9 cellular contexts compared by ENCODE assay signal in the genomic region with DNA sequence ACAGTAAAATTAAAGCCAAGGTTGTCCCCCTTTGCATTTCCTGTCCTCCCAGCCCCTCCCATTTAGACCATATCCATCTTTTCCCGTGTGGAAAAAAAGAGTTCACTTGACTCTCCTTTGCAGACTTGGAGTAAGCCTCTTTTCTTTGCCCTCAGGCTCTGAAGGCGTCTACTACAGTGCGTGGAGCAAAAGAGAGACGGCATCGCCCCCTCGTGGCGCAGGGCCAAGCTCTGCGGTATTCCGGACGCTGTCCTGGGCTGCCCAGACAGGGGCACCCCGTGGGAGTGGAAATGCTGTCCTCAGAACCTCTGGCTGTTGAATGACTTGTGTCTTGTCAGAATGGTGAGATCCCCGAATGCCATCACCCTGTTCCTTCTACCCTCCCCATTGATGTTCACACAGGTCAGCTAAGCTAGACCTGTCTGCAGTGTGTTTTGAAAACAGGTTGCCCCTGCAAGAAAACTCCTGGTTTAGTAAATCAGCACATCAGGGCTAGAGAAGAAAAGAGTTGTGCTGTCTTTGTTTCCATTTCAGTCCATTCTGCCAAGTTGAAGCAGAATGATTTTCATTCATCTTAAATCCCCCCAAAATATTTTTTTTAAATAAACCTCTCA. TPM values are rescaled to one million over a fixed set of nuclear protein-coding genes. Genes with fewer than 3 reads are reported as not detected.
DNase-seq lines count a peak whose midpoint lies in the region; ATAC-seq, FAIRE-seq and TF ChIP-seq lines count a peak whose summit lies in the region.
"Had no signal": no experiment of that assay in that cellular context is flagged by ENCODE, and none has a peak within 500 bp of the region (broad histone marks: within the 10 kb centered on the region; RNA-seq: fewer than 3 reads in every experiment).

No MANE protein-coding gene starts in this region.

- H3K36me3 Mint-ChIP-seq in stimulated activated naive B cell treated with anti-CD40 and anti-IgM and Interleukin-4, amounts not matched to agents 10 μg/mL and 1 μg/mL and 100 μg/mL, for 72 hours: no peaks in the 10 kb centered on the region

- POLR2A ChIA-PET in H1 (lab: Charles Lee; ENCODE audit: partially characterized antibody): interaction anchor here (1.0 kb wide), 1 partner anchor 167 kb away, joined by 3 read pairs; no protein-coding TSS in a partner anchor

- no peak overlapping the region; the same call in 1 of the 2 replicates for H2BK5ac ChIP-seq in H1 (ENCODE audit: low read depth, low read length)

- H3K79me2 ChIP-seq in H1 (ENCODE audit: control insufficient read depth in 1 of 2, insufficient read depth in 2 of 2, low read length in 2 of 2): no peaks in the 10 kb centered on the region

- peaks cover 0 to 6% (median 0%) of the 10 kb centered on the region in 4 experiments; a peak in 3 of 7 replicates for H3K4me1 ChIP-seq in H1 (replicated peaks in 1 of 4; ENCODE audit: control insufficient read depth in 3 of 4, insufficient read depth in 4 of 4, low read length in 3 of 4)

- H2BK20ac ChIP-seq in H1 (ENCODE audit: low read length): 0 out of 2 replicates have a peak overlapping the region, but pooled peaks have one; percentile 72

- no peaks in the 10 kb centered on the region for H3K79me1 ChIP-seq in H1 (ENCODE audit: low read depth, low read length)

- whole genome bisulfite sequencing in H1 (ENCODE audit: extremely low coverage in 1 of 2, insufficient coverage in 1 of 2, insufficient read length in 1 of 2, insufficient replicate concordance in 2 of 2, low coverage in 1 of 2, low lambda C conversion rate in 2 of 2, missing lambda C conversion rate in 1 of 2), 2 experiments: 16% methylated on average over 12 of the region's 12 CpGs; no CpG with 5 or more reads in 1 of the 2 experiments

- H2BK15ac ChIP-seq in H1 (ENCODE audit: low read length): no peak overlapping the region

- no peak for TF ChIP-seq POLR2A in H1 (IDR thresholded peaks at IDR 0.05; ENCODE audit: control extremely low read depth in 1 of 2, low read depth in 2 of 2, low read length in 2 of 2)

- no peaks in the 10 kb centered on the region for H4K20me1 ChIP-seq in H1 (replicated peaks in 1 of 2; ENCODE audit: control insufficient read depth in 1 of 2, insufficient read depth in 2 of 2, low read length in 2 of 2)

- peaks cover 9 to 16% of the 10 kb centered on the region in 2 donors for H3K27me3 Mint-ChIP-seq in stimulated activated naive B cell treated with anti-CD40 and anti-IgM and Interleukin-4, amounts not matched to agents 10 μg/mL and 1 μg/mL and 100 μg/mL, for 72 hours

- H3K27ac ChIP-seq in H1 (ENCODE audit: low read depth, low read length): no peak overlapping the region

- FAIRE-seq in H1 (lab: Jason Lieb, UNC): peak; percentile 81

- H3K14ac ChIP-seq in H1 (ENCODE audit: insufficient read length): no peak overlapping the region

- no peak overlapping the region for H3K18ac ChIP-seq in H1 (ENCODE audit: extremely low read depth, low read length)

- no peaks in the 10 kb centered on the region for H3K36me3 ChIP-seq in H1 (ENCODE audit: control insufficient read depth in 2 of 4, insufficient read depth in 4 of 4, low read length in 3 of 4)

- TF ChIP-seq EP300 in H1 (IDR thresholded peaks at IDR 0.05; ENCODE audit: borderline replicate concordance in 1 of 2, low read depth in 2 of 2, low read length in 2 of 2): no peak

- no peak overlapping the region for H3K4ac ChIP-seq in H1 (replicated peaks; ENCODE audit: insufficient read length, low read depth, low read length)

- TF ChIP-seq CTCF in H1 (IDR thresholded peaks at IDR 0.05; ENCODE audit: control extremely low read depth in 1 of 3, insufficient read depth in 1 of 3, low read depth in 1 of 3, low read length in 3 of 3): peak; percentile 91 to 97 (median 93)

- DNase-seq in DMS153 (lab: John Stamatoyannopoulos, UW) (peak; percentile 65), HCEC 1CT (peak; percentile 29), NCI-H526 (lab: John Stamatoyannopoulos, UW) (peak; percentile 82 to 99), H1 (ENCODE audit: low read depth in 1 of 2, low spot score in 2 of 2) (peak; percentile 53 to 94), midbrain (lab: John Stamatoyannopoulos, UW) (peak; percentile 12)
- DNase-seq in activated CD4-positive, alpha-beta T cell treated with anti-CD3 and anti-CD28 coated beads, Interleukin-2, amount 50 U/mL, for 24 hours (ENCODE audit: low read depth in 1 of 2, low spot score in 1 of 2): peak; percentile 27 to 40
- DNase-seq in stimulated activated naive B cell treated with anti-CD40 and anti-IgM and Interleukin-4, amounts not matched to agents 10 μg/mL and 1 μg/mL and 100 μg/mL, for 72 hours: peak; percentile 48

- no peak overlapping the region for H3K23ac ChIP-seq in H1 (ENCODE audit: insufficient read length)

- no peak overlapping the region for H3K56ac ChIP-seq in H1 (replicated peaks; ENCODE audit: insufficient read length, low read depth, low read length)

- H3K4me2 ChIP-seq in H1 (ENCODE audit: insufficient read depth in 1 of 2, low read depth in 2 of 2, low read length in 2 of 2): no peak overlapping the region

- H4K91ac ChIP-seq in H1 (replicated peaks; ENCODE audit: insufficient read length, low read length): no peak overlapping the region

- H3K23me2 ChIP-seq in H1 (ENCODE audit: low read depth, low read length): no peaks in the 10 kb centered on the region

- peaks cover 0 to 6% of the 10 kb centered on the region in 2 donors for H3K4me1 Mint-ChIP-seq in stimulated activated naive B cell treated with anti-CD40 and anti-IgM and Interleukin-4, amounts not matched to agents 10 μg/mL and 1 μg/mL and 100 μg/mL, for 72 hours

- ATAC-seq in stimulated activated naive B cell treated with anti-CD40 and anti-IgM and Interleukin-4, amounts not matched to agents 10 μg/mL and 1 μg/mL and 100 μg/mL, for 72 hours (replicated peaks): peak; percentile 97 to 98
- ATAC-seq in GM21786 (IDR thresholded peaks at IDR 0.05; ENCODE audit: unreplicated experiment): no peak

- H3K4me3 ChIP-seq in H1 (ENCODE audit: extremely low read depth in 1 of 4, insufficient read depth in 2 of 4, low read depth in 3 of 4, low read length in 4 of 4): no peak overlapping the region

- H3K27ac Mint-ChIP-seq in stimulated activated naive B cell treated with anti-CD40 and anti-IgM and Interleukin-4, amounts not matched to agents 10 μg/mL and 1 μg/mL and 100 μg/mL, for 72 hours: no peak overlapping the region

- peak overlapping the region; percentile 85; the same call in 1 of the 2 replicates for H2BK12ac ChIP-seq in H1 (ENCODE audit: low read depth, low read length)

- no peak overlapping the region for H3K9ac ChIP-seq in H1 (replicated peaks in 1 of 4; ENCODE audit: extremely low read depth in 1 of 4, low read depth in 3 of 4, low read length in 3 of 4)

- H4K8ac ChIP-seq in H1 (ENCODE audit: extremely low read depth, insufficient read depth, low read length): no peak overlapping the region

- H3K9me3 ChIP-seq in H1 (ENCODE audit: insufficient read depth in 2 of 2, low read depth in 1 of 2, low read length in 1 of 2): no peaks in the 10 kb centered on the region

- H2AK5ac ChIP-seq in H1 (ENCODE audit: low read depth, low read length): no peak overlapping the region

- H3K4me3 Mint-ChIP-seq in stimulated activated naive B cell treated with anti-CD40 and anti-IgM and Interleukin-4, amounts not matched to agents 10 μg/mL and 1 μg/mL and 100 μg/mL, for 72 hours: no peak overlapping the region

- no peaks in the 10 kb centered on the region for H3K9me3 Mint-ChIP-seq in stimulated activated naive B cell treated with anti-CD40 and anti-IgM and Interleukin-4, amounts not matched to agents 10 μg/mL and 1 μg/mL and 100 μg/mL, for 72 hours

- CTCF ChIA-PET in H1 (lab: Charles Lee; ENCODE audit: partially characterized antibody): interaction anchor here (0.6 to 7.7 kb wide), 17 partner anchors 11 to 481 kb away, joined by 3 to 206 read pairs (median 4); no protein-coding TSS in a partner anchor

- TF ChIP-seq RAD21 in H1 (IDR thresholded peaks at IDR 0.05 in 1 of 2, conservative IDR thresholded peaks at IDR 0.05 in 1 of 2; ENCODE audit: low read depth in 2 of 2, low read length in 2 of 2): peak; percentile 99

- H4K5ac ChIP-seq in H1 (ENCODE audit: insufficient read length, low read depth, low read length): no peak overlapping the region

- H2AFZ ChIP-seq in H1 (ENCODE audit: low read length): 0 out of 2 replicates have a peak overlapping the region, but pooled peaks have one; percentile 76

- H2BK120ac ChIP-seq in H1 (replicated peaks; ENCODE audit: low read depth, low read length): no peak overlapping the region

- no peaks in the 10 kb centered on the region for H3K27me3 ChIP-seq in H1 (replicated peaks in 1 of 4; ENCODE audit: control insufficient read depth in 3 of 4, extremely low read depth in 1 of 4, insufficient read depth in 3 of 4, low read length in 3 of 4)

TF ChIP-seq in H1, 55 proteins besides CTCF, POLR2A, EP300 and RAD21:
- TF ChIP-seq YY1 (IDR thresholded peaks at IDR 0.05; ENCODE audit: low read depth, low read length) (0 out of 2 replicates have a peak, but pooled peaks have one; percentile 22), TAF7 (optimal IDR thresholded peaks at IDR 0.05; ENCODE audit: borderline replicate concordance, low read depth, low read length) (peak; percentile 19), GTF2F1 (IDR thresholded peaks at IDR 0.05; ENCODE audit: borderline replicate concordance, low read depth, low read length) (no peak)

RNA-seq across cellular contexts. Expression of a gene that starts 12.3 kb away (rescaled TPM):
- not detected in 2 replicates for total RNA-seq in H1 (2021; fragmentation: NEBNext Ultra II Directional; extraction: Animal tissue kit (Norgen Biotek cat#: 25700))
- polyA plus RNA-seq in H1 (2011; rRNA removed): not detected in 2 replicates
- polyA plus RNA-seq in H1 (2011; cell fraction: cytosol; rRNA removed): not detected
- polyA plus RNA-seq in H1 (2011; cell fraction: nucleus; rRNA removed): not detected
- not detected in 4 replicates for polyA plus RNA-seq in H1 (2012, experiment 1 of 2)
- not detected for polyA plus RNA-seq in H1 (2012, experiment 2 of 2)
- polyA plus RNA-seq in H1 (2013, experiment 1 of 2): not detected
- polyA plus RNA-seq in H1 (2013, experiment 2 of 2): not detected
- not detected in 2 replicates for polyA minus RNA-seq in H1 (2011; rRNA and poly(A)+ RNA removed)
- polyA minus RNA-seq in H1 (2011; cell fraction: cytosol; rRNA and poly(A)+ RNA removed): not detected
- not detected for polyA minus RNA-seq in H1 (2011; cell fraction: nucleus; rRNA and poly(A)+ RNA removed)
- total RNA-seq: T-helper 2 cell treated with Interferon-gamma antibody and Interleukin-4, amounts not matched to agents 100 ng/mL and 5 ng/mL, for 36 hours had no signal

RNA-seq across cellular contexts. Expression of a gene that starts 37.9 kb away (rescaled TPM):
- total RNA-seq in H1 (2021; fragmentation: NEBNext Ultra II Directional; extraction: Animal tissue kit (Norgen Biotek cat#: 25700)): 19.4 and 19.5 TPM in 2 replicates
- 16.8 and 32.5 TPM in 2 replicates for polyA plus RNA-seq in H1 (2011; rRNA removed)
- 21.3 TPM for polyA plus RNA-seq in H1 (2011; cell fraction: cytosol; rRNA removed)
- polyA plus RNA-seq in H1 (2011; cell fraction: nucleus; rRNA removed): 13.1 TPM
- 12.1 to 18.0 TPM (median 13.6 TPM) in 4 replicates for polyA plus RNA-seq in H1 (2012, experiment 1 of 2)
- polyA plus RNA-seq in H1 (2012, experiment 2 of 2): 2.3 TPM
- polyA plus RNA-seq in H1 (2013, experiment 1 of 2): 31.8 TPM
- polyA plus RNA-seq in H1 (2013, experiment 2 of 2): 34.6 TPM
- 34.8 and 41.7 TPM in 2 replicates for polyA minus RNA-seq in H1 (2011; rRNA and poly(A)+ RNA removed)
- 15.0 TPM for polyA minus RNA-seq in H1 (2011; cell fraction: cytosol; rRNA and poly(A)+ RNA removed)
- polyA minus RNA-seq in H1 (2011; cell fraction: nucleus; rRNA and poly(A)+ RNA removed): 68.4 TPM

Comparison
In these comparisons a context has a peak if more than half of its experiments do, and no peak if none do; other contexts are left out.
1. DNase-seq: peak in every context shown above with its lines; median percentile 90 in NCI-H526; 74 in H1; 65 in DMS153; 48 in stimulated activated naive B cell treated with anti-CD40 and anti-IgM and Interleukin-4, amounts not matched to agents 10 μg/mL and 1 μg/mL and 100 μg/mL, for 72 hours; 34 in activated CD4-positive, alpha-beta T cell treated with anti-CD3 and anti-CD28 coated beads, Interleukin-2, amount 50 U/mL, for 24 hours; 29 in HCEC 1CT; 12 in midbrain.